ENCODE assay signal across 22 cellular contexts in genomic region chr16:75948886-75949285, GRCh38.
"Had no signal": no experiment of that assay in that cellular context is flagged by ENCODE, and none has a peak within 500 bp of the region (broad histone marks: within the 10 kb centered on the region; RNA-seq: fewer than 3 reads in every experiment).

No MANE protein-coding gene starts in this region.

- H3K27me3 Mint-ChIP-seq: effector memory CD8-positive, alpha-beta T cell; naive B cell had no signal

- H3K9me3 ChIP-seq: esophagus muscularis mucosa, gastroesophageal sphincter, left ventricle myocardium inferior, lower lobe of right lung, stomach, suprapubic skin, tibial artery, upper lobe of left lung, vagina had no signal

- H3K4me1 ChIP-seq: esophagus muscularis mucosa, gastroesophageal sphincter, left ventricle myocardium inferior, lower lobe of right lung, stomach, suprapubic skin, tibial artery, upper lobe of left lung, vagina had no signal

- H3K4me3 Mint-ChIP-seq: effector memory CD8-positive, alpha-beta T cell; immature natural killer cell; naive B cell; nephron had no signal

- H3K27me3 ChIP-seq: esophagus muscularis mucosa, gastroesophageal sphincter, stomach, tibial artery, upper lobe of left lung, vagina had no signal

- H3K4me3 ChIP-seq: esophagus muscularis mucosa, gastroesophageal sphincter, left ventricle myocardium inferior, lower lobe of right lung, stomach, suprapubic skin, tibial artery, upper lobe of left lung, vagina had no signal

- ATAC-seq: effector memory CD8-positive, alpha-beta T cell; gastroesophageal sphincter; left cardiac atrium; lower lobe of right lung; right cardiac atrium had no signal

- DNase-seq: effector memory CD8-positive, alpha-beta T cell; foreskin fibroblast; immature natural killer cell; left cardiac atrium; left ventricle myocardium inferior; lower lobe of right lung; mesenchymal stem cell; naive B cell; posterior cingulate gyrus; right cardiac atrium; small intestine; stimulated activated CD4-positive, alpha-beta T cell treated with anti-CD3 and anti-CD28 coated beads, Interleukin-12 subunit alpha, Interleukin-12 subunit beta, amount 100 ng/mL, for 4 hours; stimulated activated naive CD4-positive, alpha-beta T cell; stomach; tibial artery; upper lobe of left lung had no signal

- H3K27ac ChIP-seq: epithelial cell of prostate, esophagus muscularis mucosa, gastroesophageal sphincter, left ventricle myocardium inferior, lower lobe of right lung, stomach, suprapubic skin, tibial artery, upper lobe of left lung, vagina had no signal

- H3K27ac Mint-ChIP-seq: effector memory CD8-positive, alpha-beta T cell; immature natural killer cell; naive B cell; nephron had no signal

- H3K4me1 Mint-ChIP-seq: immature natural killer cell, naive B cell, nephron had no signal

- H3K36me3 Mint-ChIP-seq: immature natural killer cell, naive B cell had no signal

- H3K36me3 ChIP-seq: esophagus muscularis mucosa, gastroesophageal sphincter, left ventricle myocardium inferior, lower lobe of right lung, stomach, suprapubic skin, tibial artery, upper lobe of left lung, vagina had no signal

- H3K9me3 Mint-ChIP-seq: effector memory CD8-positive, alpha-beta T cell; nephron had no signal
